Comparison of ENCODE assay signal across 9 cellular contexts in genomic region chr16:86287641-86288201, GRCh38.
"Had no signal": no experiment of that assay in that cellular context is flagged by ENCODE, and none has a peak within 500 bp of the region (broad histone marks: within the 10 kb centered on the region; RNA-seq: fewer than 3 reads in every experiment).

No MANE protein-coding gene starts in this region.

- H3K27me3 ChIP-seq: ascending aorta, SJCRH30 had no signal

- H3K36me3 ChIP-seq: ascending aorta, SJCRH30 had no signal

- H3K4me3 Mint-ChIP-seq: activated naive CD8-positive, alpha-beta T cell treated with anti-CD3 and anti-CD28 coated beads, Interleukin-2, amount 50 U/mL, for 24 hours; activated T-cell treated with anti-CD3 and anti-CD28 coated beads, Interleukin-2, amount 50 U/mL, for 72 hours; immature natural killer cell; natural killer cell treated with Interleukin-12 subunit alpha and Interleukin-12 subunit beta and Interleukin-15 and Interleukin-18, amount 100 ng/mL, for 72 hours had no signal

- H3K4me1 Mint-ChIP-seq: activated naive CD8-positive, alpha-beta T cell treated with anti-CD3 and anti-CD28 coated beads, Interleukin-2, amount 50 U/mL, for 24 hours; immature natural killer cell had no signal

- H3K4me1 ChIP-seq: ascending aorta, SJCRH30 had no signal

- H3K9me3 ChIP-seq: ascending aorta, SJCRH30 had no signal

- H3K27ac Mint-ChIP-seq: activated naive CD8-positive, alpha-beta T cell treated with anti-CD3 and anti-CD28 coated beads, Interleukin-2, amount 50 U/mL, for 24 hours; activated T-cell treated with anti-CD3 and anti-CD28 coated beads, Interleukin-2, amount 50 U/mL, for 72 hours; immature natural killer cell; natural killer cell treated with Interleukin-12 subunit alpha and Interleukin-12 subunit beta and Interleukin-15 and Interleukin-18, amount 100 ng/mL, for 72 hours had no signal

- H3K27ac ChIP-seq: ascending aorta, dorsolateral prefrontal cortex, SJCRH30 had no signal

- ATAC-seq: activated CD4-positive, CD25-positive, alpha-beta regulatory T cell treated with anti-CD3 and anti-CD28 coated beads, Interleukin-2, amount 50 U/mL, for 24 hours; activated naive CD8-positive, alpha-beta T cell treated with anti-CD3 and anti-CD28 coated beads, Interleukin-2, amount 50 U/mL, for 24 hours; activated T-cell treated with anti-CD3 and anti-CD28 coated beads, Interleukin-2, amount 50 U/mL, for 72 hours had no signal

- DNase-seq: activated naive CD8-positive, alpha-beta T cell treated with anti-CD3 and anti-CD28 coated beads, Interleukin-2, amount 50 U/mL, for 24 hours; activated T-cell treated with anti-CD3 and anti-CD28 coated beads, Interleukin-2, amount 50 U/mL, for 72 hours; dorsolateral prefrontal cortex; immature natural killer cell; SJCRH30; trophoblast cell had no signal

- H3K4me3 ChIP-seq: ascending aorta, dorsolateral prefrontal cortex, SJCRH30 had no signal

- H3K9me3 Mint-ChIP-seq: activated naive CD8-positive, alpha-beta T cell treated with anti-CD3 and anti-CD28 coated beads, Interleukin-2, amount 50 U/mL, for 24 hours; activated T-cell treated with anti-CD3 and anti-CD28 coated beads, Interleukin-2, amount 50 U/mL, for 72 hours; natural killer cell treated with Interleukin-12 subunit alpha and Interleukin-12 subunit beta and Interleukin-15 and Interleukin-18, amount 100 ng/mL, for 72 hours had no signal

- H3K36me3 Mint-ChIP-seq: natural killer cell treated with Interleukin-12 subunit alpha and Interleukin-12 subunit beta and Interleukin-15 and Interleukin-18, amount 100 ng/mL, for 72 hours had no signal
